ENCODE assay signal across 8 cellular contexts in the genomic region with DNA sequence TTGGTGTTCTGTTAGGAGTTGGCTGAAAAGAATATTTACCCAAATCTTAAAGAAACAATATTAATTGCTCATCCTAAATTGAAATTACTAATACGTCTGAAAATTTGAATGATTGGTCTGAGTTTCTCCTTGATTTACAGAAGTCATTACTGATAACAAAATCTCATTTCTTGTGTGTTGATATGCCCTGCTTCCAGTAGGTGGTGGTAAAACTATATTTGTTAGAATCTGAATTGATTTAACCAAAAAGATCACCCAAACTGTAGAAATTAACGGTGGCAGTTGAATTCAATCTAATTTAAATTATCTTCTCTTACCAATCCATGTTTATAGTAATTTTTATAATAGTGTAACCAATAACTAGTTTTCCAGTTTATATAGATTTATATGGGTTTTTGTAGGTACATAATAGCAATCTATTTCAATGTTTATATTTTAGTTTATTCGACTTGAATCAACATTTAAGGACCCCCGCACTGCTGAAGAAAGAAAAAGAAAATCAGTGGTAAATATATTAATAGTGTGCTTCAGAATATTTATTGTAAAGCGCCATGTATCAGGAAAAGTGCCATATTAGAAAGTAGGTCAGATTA. TPM values are rescaled to one million over a fixed set of nuclear protein-coding genes. Genes with fewer than 3 reads are reported as not detected.
DNase-seq lines count a peak whose midpoint lies in the region; ATAC-seq and TF ChIP-seq lines count a peak whose summit lies in the region.

No MANE protein-coding gene starts in this region.

- no peak overlapping the region for H3K4me3 ChIP-seq in naive thymus-derived CD4-positive, alpha-beta T cell (ENCODE audit: low read length)

- H3K27me3 ChIP-seq in naive thymus-derived CD4-positive, alpha-beta T cell (ENCODE audit: control insufficient read depth in 2 of 2, insufficient read depth in 2 of 2, low read length in 2 of 2) = no peaks in the 10 kb centered on the region

- POLR2A ChIA-PET in naive thymus-derived CD4-positive, alpha-beta T cell (lab: Charles Lee) = interaction anchor here (1.0 kb wide), 1 partner anchor 87 kb away, joined by 3 read pairs; the partner anchor contains the start of gene REL

- no peaks in the 10 kb centered on the region for H3K9me3 Mint-ChIP-seq in chondrocyte (ENCODE audit: low read depth)
- H3K9me3 Mint-ChIP-seq in naive thymus-derived CD4-positive, alpha-beta T cell = no peaks in the 10 kb centered on the region

- intact Hi-C loops in naive thymus-derived CD4-positive, alpha-beta T cell (cut with micrococcal nuclease) = loop anchor here (1.0 to 2.0 kb wide), 4 partner anchors 87 to 205 kb away; partner anchors contain the start of gene REL (in 1 of the 2)

- peaks cover 5% of the 10 kb centered on the region for H3K4me1 Mint-ChIP-seq in chondrocyte (ENCODE audit: low read depth)
- H3K4me1 Mint-ChIP-seq in naive thymus-derived CD4-positive, alpha-beta T cell = peaks cover 0 to 16% (median 2%) of the 10 kb centered on the region in 7 donors

- H3K4me1 ChIP-seq in naive thymus-derived CD4-positive, alpha-beta T cell (ENCODE audit: control insufficient read depth in 2 of 2, insufficient read depth in 2 of 2, low read length in 2 of 2) = peaks cover 0 to 7% of the 10 kb centered on the region in 2 donors

- H3K9me3 ChIP-seq in naive thymus-derived CD4-positive, alpha-beta T cell (ENCODE audit: control insufficient read depth in 2 of 3, low read length in 3 of 3) = no peaks in the 10 kb centered on the region

- no peak overlapping the region for H3K27ac ChIP-seq in naive thymus-derived CD4-positive, alpha-beta T cell (ENCODE audit: low read depth, low read length)

- H3K36me3 ChIP-seq in naive thymus-derived CD4-positive, alpha-beta T cell (ENCODE audit: control insufficient read depth in 2 of 3, insufficient read depth in 3 of 3, low read length in 3 of 3) = peaks cover 10 to 80% (median 14%) of the 10 kb centered on the region in 3 experiments

- H3K27me3 Mint-ChIP-seq in chondrocyte (ENCODE audit: low read depth) = no peaks in the 10 kb centered on the region
- H3K27me3 Mint-ChIP-seq in naive thymus-derived CD4-positive, alpha-beta T cell = no peaks in the 10 kb centered on the region

- DNase-seq in DMS 273 (lab: John Stamatoyannopoulos, UW; ENCODE audit: unreplicated experiment) (peak; percentile 54), DMS 273 treated with DMSO at 0.1 percent for 48 hours (lab: John Stamatoyannopoulos, UW) (no peak), NCI-H1694 treated with DMSO at 0.1 percent for 48 hours (lab: John Stamatoyannopoulos, UW) (peak; percentile 46), chondrocyte (ENCODE audit: low spot score) (no peak)
- DNase-seq in naive thymus-derived CD4-positive, alpha-beta T cell = peak in 4 of 9 donors; percentile 20 to 44 (median 27)
- DNase-seq in stimulated activated CD4-positive, alpha-beta T cell treated with anti-CD3 and anti-CD28 coated beads, Interleukin-2, amount 100 ng/mL, for 24 hours = no peak

- peaks cover 26% of the 10 kb centered on the region for H3K36me3 Mint-ChIP-seq in chondrocyte (ENCODE audit: low read depth)
- peaks cover 3 to 26% (median 22%) of the 10 kb centered on the region in 5 donors for H3K36me3 Mint-ChIP-seq in naive thymus-derived CD4-positive, alpha-beta T cell

- peak; percentile 85 for TF ChIP-seq CTCF in chondrocyte (IDR thresholded peaks at IDR 0.05)

- CTCF ChIA-PET in naive thymus-derived CD4-positive, alpha-beta T cell (lab: Charles Lee) = interaction anchor here (1.1 to 1.4 kb wide), 3 partner anchors 192 to 207 kb away, joined by 3 to 4 read pairs (median 3); no protein-coding TSS in a partner anchor

- H3K4me3 Mint-ChIP-seq in chondrocyte (ENCODE audit: unreplicated experiment) = no peak overlapping the region
- H3K4me3 Mint-ChIP-seq in naive thymus-derived CD4-positive, alpha-beta T cell = no peak overlapping the region

- no peak overlapping the region for H3K27ac Mint-ChIP-seq in chondrocyte (ENCODE audit: unreplicated experiment)
- H3K27ac Mint-ChIP-seq in naive thymus-derived CD4-positive, alpha-beta T cell = peak overlapping the region in 2 of 9 donors; percentile 2 to 42

- ATAC-seq in naive thymus-derived CD4-positive, alpha-beta T cell = peak; percentile 64
- ATAC-seq in HG03025 (IDR thresholded peaks at IDR 0.05; ENCODE audit: low FRiP score, unreplicated experiment) = no peak
- ATAC-seq in HG02938 (IDR thresholded peaks at IDR 0.05; ENCODE audit: unreplicated experiment) = no peak

RNA-seq across cellular contexts. Expression of gene PAPOLG, which starts 38.3 kb away (rescaled TPM):
- total RNA-seq in chondrocyte = 10.0 to 13.2 TPM (median 12.7 TPM) in 3 replicates
- total RNA-seq in naive thymus-derived CD4-positive, alpha-beta T cell = 10 to 100 TPM; 15.1 to 42.4 (median 22.9) TPM
- polyA plus RNA-seq in naive thymus-derived CD4-positive, alpha-beta T cell = 10 to 100 TPM; 14.9 to 20.4 TPM

Comparison
In these comparisons a context has a peak if more than half of its experiments do, and no peak if none do; other contexts are left out.
1. DNase-seq: peak in DMS 273 (single experiment) and NCI-H1694 treated with DMSO at 0.1 percent for 48 hours (single experiment); none in DMS 273 treated with DMSO at 0.1 percent for 48 hours (single experiment), chondrocyte (single experiment) and stimulated activated CD4-positive, alpha-beta T cell treated with anti-CD3 and anti-CD28 coated beads, Interleukin-2, amount 100 ng/mL, for 24 hours (0 of 2).